ENCODE assay signal across 10 cellular contexts in the genomic region with DNA sequence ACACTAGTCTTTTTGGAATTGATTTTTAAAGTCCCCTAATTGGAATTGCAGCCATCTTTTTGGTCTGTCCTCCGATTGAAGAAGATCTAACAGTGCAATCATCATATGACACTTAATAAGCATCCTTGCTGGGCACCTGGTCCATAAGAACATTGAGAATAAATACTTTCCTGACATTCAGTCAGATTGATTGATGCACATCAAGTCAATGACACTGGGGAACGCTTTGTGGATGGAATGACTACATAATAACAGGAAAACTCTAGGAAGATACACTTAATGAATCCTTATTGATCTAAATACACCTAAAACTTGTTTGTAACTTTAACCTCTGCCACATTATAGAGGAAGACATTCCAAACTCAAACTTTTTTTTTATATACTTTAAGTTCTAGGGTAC.
"Had no signal": no experiment of that assay in that cellular context is flagged by ENCODE, and none has a peak within 500 bp of the region (broad histone marks: within the 10 kb centered on the region; RNA-seq: fewer than 3 reads in every experiment).

No MANE protein-coding gene starts in this region.

- H3K27ac ChIP-seq: VCaP, WERI-Rb-1 had no signal

- H3K36me3 ChIP-seq: WERI-Rb-1 had no signal

- ATAC-seq: activated CD4-positive, alpha-beta T cell treated with anti-CD3 and anti-CD28 coated beads for 36 hours; activated CD4-positive, CD25-positive, alpha-beta regulatory T cell treated with anti-CD3 and anti-CD28 coated beads, Interleukin-2, amount 50 U/mL, for 24 hours; activated CD8-positive, alpha-beta memory T cell treated with anti-CD3 and anti-CD28 coated beads, Interleukin-2, amount 10 ng/mL, durations not matched to agents 7 days and 5 days; activated CD8-positive, alpha-beta T cell treated with anti-CD3 and anti-CD28 coated beads for 36 hours; activated CD8-positive, alpha-beta T cell treated with anti-CD3 and anti-CD28 coated beads, Interleukin-2, amount 10 ng/mL, durations not matched to agents 7 days and 5 days; T-cell; T-helper 17 cell; WTC11 had no signal
